In genomic region chr12:20578142-20578541, GRCh38 we compare ENCODE assay signal across 15 cellular contexts.
DNase-seq lines count a peak whose midpoint lies in the region; ATAC-seq and TF ChIP-seq lines count a peak whose summit lies in the region.
"Had no signal": no experiment of that assay in that cellular context is flagged by ENCODE, and none has a peak within 500 bp of the region (broad histone marks: within the 10 kb centered on the region; RNA-seq: fewer than 3 reads in every experiment).

No MANE protein-coding gene starts in this region.

- no peak overlapping the region for H3K4me3 Mint-ChIP-seq in progenitor cell of endocrine pancreas (ENCODE audit: low read depth)
- H3K4me3 Mint-ChIP-seq in activated naive CD4-positive, alpha-beta T cell treated with anti-CD3 and anti-CD28 coated beads, Interleukin-2, amount 10 ng/mL, durations not matched to agents 7 days and 5 days: no peak overlapping the region
- H3K4me3 Mint-ChIP-seq: B cell; CD4-positive, alpha-beta T cell had no signal

- peaks cover 0 to 41% (median 2%) of the 10 kb centered on the region in 12 donors for H3K4me1 ChIP-seq in heart left ventricle
- peaks cover 0 to 15% of the 10 kb centered on the region in 2 donors for H3K4me1 ChIP-seq in right atrium auricular region
- peaks cover 10 to 42% (median 22%) of the 10 kb centered on the region in 4 donors for H3K4me1 ChIP-seq in esophagus muscularis mucosa
- peaks cover 5 to 6% of the 10 kb centered on the region in 2 donors for H3K4me1 ChIP-seq in aorta (ENCODE audit: control insufficient read depth in 1 of 2, insufficient read depth in 2 of 2, low read length in 2 of 2)

- ATAC-seq in heart left ventricle (peak; percentile 18 to 44 (median 36)), aorta (ENCODE audit: low FRiP score) (no peak), GM18858 (IDR thresholded peaks at IDR 0.05; ENCODE audit: unreplicated experiment) (no peak), HG02852 (IDR thresholded peaks at IDR 0.05; ENCODE audit: unreplicated experiment) (no peak)
- ATAC-seq: HCT116 had no signal

- CTCF ChIA-PET in activated naive CD4-positive, alpha-beta T cell treated with anti-CD3 and anti-CD28 coated beads, Interleukin-2, amount 10 ng/mL, durations not matched to agents 7 days and 5 days (lab: Charles Lee): no interaction called here

- H3K4me3 ChIP-seq in heart left ventricle (no peak overlapping the region), right atrium auricular region (no peak overlapping the region), esophagus muscularis mucosa (peak overlapping the region; percentile 15 to 28 (median 21)), aorta (ENCODE audit: low read length in 2 of 2) (peak overlapping the region; percentile 14 to 41)
- H3K4me3 ChIP-seq: GM23248 had no signal

- peaks cover 4% of the 10 kb centered on the region for H3K4me1 Mint-ChIP-seq in progenitor cell of endocrine pancreas (ENCODE audit: low read depth)
- H3K4me1 Mint-ChIP-seq in activated naive CD4-positive, alpha-beta T cell treated with anti-CD3 and anti-CD28 coated beads, Interleukin-2, amount 10 ng/mL, durations not matched to agents 7 days and 5 days: no peaks in the 10 kb centered on the region
- H3K4me1 Mint-ChIP-seq: B cell had no signal

- peak overlapping the region; percentile 4 for H3K27ac Mint-ChIP-seq in progenitor cell of endocrine pancreas
- H3K27ac Mint-ChIP-seq in activated naive CD4-positive, alpha-beta T cell treated with anti-CD3 and anti-CD28 coated beads, Interleukin-2, amount 10 ng/mL, durations not matched to agents 7 days and 5 days: no peak overlapping the region
- H3K27ac Mint-ChIP-seq: B cell; CD4-positive, alpha-beta T cell had no signal

- WGBS in heart left ventricle, 4 donors: 53 to 74% (median 62%) methylated on average over 7 of the region's 7 CpGs
- WGBS in esophagus muscularis mucosa: 54% methylated on average over 7 of the region's 7 CpGs
- 50 to 54% methylated on average over 7 of the region's 7 CpGs for WGBS in aorta, 2 donors

- H3K27me3 Mint-ChIP-seq in progenitor cell of endocrine pancreas: no peaks in the 10 kb centered on the region
- no peaks in the 10 kb centered on the region for H3K27me3 Mint-ChIP-seq in activated naive CD4-positive, alpha-beta T cell treated with anti-CD3 and anti-CD28 coated beads, Interleukin-2, amount 10 ng/mL, durations not matched to agents 7 days and 5 days
- H3K27me3 Mint-ChIP-seq: B cell; CD4-positive, alpha-beta T cell had no signal

- no peak for TF ChIP-seq POLR2A in heart left ventricle (IDR thresholded peaks at IDR 0.05)
- no peak for TF ChIP-seq POLR2A in esophagus muscularis mucosa (IDR thresholded peaks at IDR 0.05; ENCODE audit: low read depth)

- no peaks in the 10 kb centered on the region for H3K36me3 ChIP-seq in heart left ventricle
- H3K36me3 ChIP-seq in right atrium auricular region: no peaks in the 10 kb centered on the region
- H3K36me3 ChIP-seq in esophagus muscularis mucosa: no peaks in the 10 kb centered on the region
- H3K36me3 ChIP-seq in aorta (ENCODE audit: control insufficient read depth in 1 of 2, insufficient read depth in 2 of 2, low read length in 1 of 2): no peaks in the 10 kb centered on the region

- H3K27me3 ChIP-seq in heart left ventricle (no peaks in the 10 kb centered on the region), right atrium auricular region (no peaks in the 10 kb centered on the region), esophagus muscularis mucosa (no peaks in the 10 kb centered on the region), aorta (ENCODE audit: control insufficient read depth in 1 of 2, insufficient read depth in 2 of 2, low read length in 1 of 2) (no peaks in the 10 kb centered on the region)

- H3K9me3 ChIP-seq in heart left ventricle (no peaks in the 10 kb centered on the region), right atrium auricular region (no peaks in the 10 kb centered on the region), esophagus muscularis mucosa (no peaks in the 10 kb centered on the region), aorta (ENCODE audit: control insufficient read depth, low read length) (no peaks in the 10 kb centered on the region)

- H3K36me3 Mint-ChIP-seq in progenitor cell of endocrine pancreas (ENCODE audit: insufficient read depth): peaks cover 9% of the 10 kb centered on the region
- H3K36me3 Mint-ChIP-seq in activated naive CD4-positive, alpha-beta T cell treated with anti-CD3 and anti-CD28 coated beads, Interleukin-2, amount 10 ng/mL, durations not matched to agents 7 days and 5 days: no peaks in the 10 kb centered on the region

- DNase-seq in heart left ventricle: no peak
- no peak for DNase-seq in right atrium auricular region (ENCODE audit: low spot score)
- DNase-seq in esophagus muscularis mucosa (ENCODE audit: extremely low spot score): no peak
- DNase-seq in progenitor cell of endocrine pancreas (ENCODE audit: low spot score, unreplicated experiment): no peak
- DNase-seq in aorta: no peak
- DNase-seq in activated naive CD4-positive, alpha-beta T cell treated with anti-CD3 and anti-CD28 coated beads, Interleukin-2, amount 10 ng/mL, durations not matched to agents 7 days and 5 days: no peak
- DNase-seq: C1 segment of cervical spinal cord; Calu3; CD4-positive, alpha-beta T cell; DMS 273 treated with DMSO at 0.1 percent for 48 hours; GM23248 had no signal

- TF ChIP-seq CTCF in heart left ventricle (IDR thresholded peaks at IDR 0.05): no peak
- TF ChIP-seq CTCF in right atrium auricular region (IDR thresholded peaks at IDR 0.05): no peak
- no peak for TF ChIP-seq CTCF in esophagus muscularis mucosa (IDR thresholded peaks at IDR 0.05)
- no peak for TF ChIP-seq CTCF in progenitor cell of endocrine pancreas (IDR thresholded peaks at IDR 0.05; ENCODE audit: unreplicated experiment)

- TF ChIP-seq EP300 in esophagus muscularis mucosa (IDR thresholded peaks at IDR 0.05): no peak

- H3K9me3 Mint-ChIP-seq in progenitor cell of endocrine pancreas (ENCODE audit: low read depth): no peaks in the 10 kb centered on the region
- no peaks in the 10 kb centered on the region for H3K9me3 Mint-ChIP-seq in activated naive CD4-positive, alpha-beta T cell treated with anti-CD3 and anti-CD28 coated beads, Interleukin-2, amount 10 ng/mL, durations not matched to agents 7 days and 5 days
- H3K9me3 Mint-ChIP-seq: CD4-positive, alpha-beta T cell had no signal

- intact Hi-C loops in heart left ventricle (cut with DNase I) (no loop called here), esophagus muscularis mucosa (cut with DNase I) (no loop called here), aorta (cut with DNase I) (no loop called here)

- peak overlapping the region in 1 of 12 donors; percentile 66 for H3K27ac ChIP-seq in heart left ventricle
- no peak overlapping the region for H3K27ac ChIP-seq in right atrium auricular region
- peak overlapping the region; percentile 3 to 53 (median 35) for H3K27ac ChIP-seq in esophagus muscularis mucosa (replicated peaks in 1 of 4)
- no peak overlapping the region for H3K27ac ChIP-seq in aorta (ENCODE audit: low read depth in 1 of 2, low read length in 2 of 2)
- H3K27ac ChIP-seq: GM23248 had no signal

Comparison
In these comparisons a context has a peak if more than half of its experiments do, and no peak if none do; other contexts are left out.
1. ATAC-seq: peak in heart left ventricle (4 of 4); none in aorta (single experiment), GM18858 (single experiment) and HG02852 (single experiment).
2. H3K27ac ChIP-seq: peak in esophagus muscularis mucosa (4 of 4); none in right atrium auricular region (0 of 2) and aorta (0 of 2).
3. H3K4me3 ChIP-seq: peak in esophagus muscularis mucosa (4 of 4) and aorta (2 of 2); none in heart left ventricle (0 of 12) and right atrium auricular region (0 of 2).